Comparison of ENCODE assay signal across 1 cellular context in genomic region chr15:43133429-43134156, GRCh38.
TF ChIP-seq lines count a peak whose summit lies in the region.

Gene TMEM62 (plus strand): TSS chr15:43133586. CDS start chr15:43133803, 217 bp downstream.

TF ChIP-seq in HepG2, 621 proteins besides CTCF, POLR2A, EP300 and RAD21 (continued from another document and continues in another):
- TF ChIP-seq RERE (CRISPR knock-in tag; IDR thresholded peaks at IDR 0.05; ENCODE audit: low read depth) (no peak), ZNF530 (CRISPR knock-in tag; IDR thresholded peaks at IDR 0.05; ENCODE audit: low read depth) (no peak), TEAD3 (CRISPR knock-in tag; optimal IDR thresholded peaks at IDR 0.05; ENCODE audit: borderline replicate concordance) (peak; percentile 26), RARG (CRISPR knock-in tag; IDR thresholded peaks at IDR 0.05; ENCODE audit: low read depth) (no peak), AKAP8 (CRISPR knock-in tag; IDR thresholded peaks at IDR 0.05) (0 out of 2 replicates have a peak, but pooled peaks have one; percentile 22), MTF2 (CRISPR knock-in tag; IDR thresholded peaks at IDR 0.05; ENCODE audit: borderline replicate concordance) (no peak), MIER2 (CRISPR knock-in tag; IDR thresholded peaks at IDR 0.05) (no peak), MAFF (IDR thresholded peaks at IDR 0.05; ENCODE audit: low read depth, low read length) (no peak), THAP7 (CRISPR knock-in tag; IDR thresholded peaks at IDR 0.05) (0 out of 2 replicates have a peak, but pooled peaks have one; percentile 29), TARDBP (CRISPR knock-in tag; IDR thresholded peaks at IDR 0.05) (no peak), ZGPAT (CRISPR knock-in tag; IDR thresholded peaks at IDR 0.05) (peak; percentile 47; the same call in 1 of the 2 replicates), ZNF263 (CRISPR knock-in tag; IDR thresholded peaks at IDR 0.05) (no peak), CENPT (CRISPR knock-in tag; IDR thresholded peaks at IDR 0.05; ENCODE audit: low read depth) (no peak; the same call in 1 of the 2 replicates), ATM (IDR thresholded peaks at IDR 0.05; ENCODE audit: borderline replicate concordance) (no peak), SATB2 (CRISPR knock-in tag; IDR thresholded peaks at IDR 0.05) (no peak; the same call in 1 of the 2 replicates), YEATS4 (CRISPR knock-in tag; IDR thresholded peaks at IDR 0.05; ENCODE audit: borderline replicate concordance) (peak; percentile 90), CSRNP2 (CRISPR knock-in tag; conservative IDR thresholded peaks at IDR 0.05; ENCODE audit: low read depth) (no peak), ZNF331 (CRISPR knock-in tag; IDR thresholded peaks at IDR 0.05) (no peak), IRX3 (CRISPR knock-in tag; IDR thresholded peaks at IDR 0.05; ENCODE audit: borderline replicate concordance, low read depth) (peak; percentile 91), PPARG (CRISPR knock-in tag; conservative IDR thresholded peaks at IDR 0.05) (peak; percentile 41; the same call in 1 of the 2 replicates), ZBTB3 (CRISPR knock-in tag; IDR thresholded peaks at IDR 0.05; ENCODE audit: borderline replicate concordance, low read depth) (no peak), HDAC6 (IDR thresholded peaks at IDR 0.05; ENCODE audit: low read depth, low read length) (no peak), ZNF567 (CRISPR knock-in tag; IDR thresholded peaks at IDR 0.05; ENCODE audit: borderline replicate concordance) (no peak), ZSCAN12 (CRISPR knock-in tag; IDR thresholded peaks at IDR 0.05) (no peak), ZNF543 (CRISPR knock-in tag; IDR thresholded peaks at IDR 0.05) (0 out of 2 replicates have a peak, but pooled peaks have one; percentile 16), MAX (IDR thresholded peaks at IDR 0.05) (peak; percentile 78), KAT2B (IDR thresholded peaks at IDR 0.05; ENCODE audit: borderline replicate concordance, low read depth, low read length) (no peak), ARNT (IDR thresholded peaks at IDR 0.05) (no peak), MLX (CRISPR knock-in tag; IDR thresholded peaks at IDR 0.05) (no peak), ZKSCAN1 (IDR thresholded peaks at IDR 0.05; ENCODE audit: low read length) (no peak), RAD51 (IDR thresholded peaks at IDR 0.05; ENCODE audit: borderline replicate concordance) (no peak), ZNF383 (CRISPR knock-in tag; IDR thresholded peaks at IDR 0.05; ENCODE audit: borderline replicate concordance) (no peak), ZNF326 (CRISPR knock-in tag; IDR thresholded peaks at IDR 0.05; ENCODE audit: borderline replicate concordance) (no peak), MBNL3 (CRISPR knock-in tag; conservative IDR thresholded peaks at IDR 0.05) (no peak), U2AF1 (optimal IDR thresholded peaks at IDR 0.05; ENCODE audit: low read depth, low read length) (no peak), NR0B2 (CRISPR knock-in tag; IDR thresholded peaks at IDR 0.05) (no peak; the same call in 1 of the 2 replicates), NCOA1 (CRISPR knock-in tag; IDR thresholded peaks at IDR 0.05) (no peak), SRSF9 (IDR thresholded peaks at IDR 0.05; ENCODE audit: borderline replicate concordance, insufficient read depth, low read depth, low read length, poor library complexity, severe bottlenecking) (no peak)
- TF ChIP-seq, protein P1, sequence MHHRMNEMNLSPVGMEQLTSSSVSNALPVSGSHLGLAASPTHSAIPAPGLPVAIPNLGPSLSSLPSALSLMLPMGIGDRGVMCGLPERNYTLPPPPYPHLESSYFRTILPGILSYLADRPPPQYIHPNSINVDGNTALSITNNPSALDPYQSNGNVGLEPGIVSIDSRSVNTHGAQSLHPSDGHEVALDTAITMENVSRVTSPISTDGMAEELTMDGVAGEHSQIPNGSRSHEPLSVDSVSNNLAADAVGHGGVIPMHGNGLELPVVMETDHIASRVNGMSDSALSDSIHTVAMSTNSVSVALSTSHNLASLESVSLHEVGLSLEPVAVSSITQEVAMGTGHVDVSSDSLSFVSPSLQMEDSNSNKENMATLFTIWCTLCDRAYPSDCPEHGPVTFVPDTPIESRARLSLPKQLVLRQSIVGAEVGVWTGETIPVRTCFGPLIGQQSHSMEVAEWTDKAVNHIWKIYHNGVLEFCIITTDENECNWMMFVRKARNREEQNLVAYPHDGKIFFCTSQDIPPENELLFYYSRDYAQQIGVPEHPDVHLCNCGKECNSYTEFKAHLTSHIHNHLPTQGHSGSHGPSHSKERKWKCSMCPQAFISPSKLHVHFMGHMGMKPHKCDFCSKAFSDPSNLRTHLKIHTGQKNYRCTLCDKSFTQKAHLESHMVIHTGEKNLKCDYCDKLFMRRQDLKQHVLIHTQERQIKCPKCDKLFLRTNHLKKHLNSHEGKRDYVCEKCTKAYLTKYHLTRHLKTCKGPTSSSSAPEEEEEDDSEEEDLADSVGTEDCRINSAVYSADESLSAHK (CRISPR knock-in tag; IDR thresholded peaks at IDR 0.05; ENCODE audit: borderline replicate concordance), result no peak
- TF ChIP-seq, protein P2, sequence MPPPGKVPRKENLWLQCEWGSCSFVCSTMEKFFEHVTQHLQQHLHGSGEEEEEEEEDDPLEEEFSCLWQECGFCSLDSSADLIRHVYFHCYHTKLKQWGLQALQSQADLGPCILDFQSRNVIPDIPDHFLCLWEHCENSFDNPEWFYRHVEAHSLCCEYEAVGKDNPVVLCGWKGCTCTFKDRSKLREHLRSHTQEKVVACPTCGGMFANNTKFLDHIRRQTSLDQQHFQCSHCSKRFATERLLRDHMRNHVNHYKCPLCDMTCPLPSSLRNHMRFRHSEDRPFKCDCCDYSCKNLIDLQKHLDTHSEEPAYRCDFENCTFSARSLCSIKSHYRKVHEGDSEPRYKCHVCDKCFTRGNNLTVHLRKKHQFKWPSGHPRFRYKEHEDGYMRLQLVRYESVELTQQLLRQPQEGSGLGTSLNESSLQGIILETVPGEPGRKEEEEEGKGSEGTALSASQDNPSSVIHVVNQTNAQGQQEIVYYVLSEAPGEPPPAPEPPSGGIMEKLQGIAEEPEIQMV (CRISPR knock-in tag; IDR thresholded peaks at IDR 0.05; ENCODE audit: low read depth), result no peak
- TF ChIP-seq, protein P3, sequence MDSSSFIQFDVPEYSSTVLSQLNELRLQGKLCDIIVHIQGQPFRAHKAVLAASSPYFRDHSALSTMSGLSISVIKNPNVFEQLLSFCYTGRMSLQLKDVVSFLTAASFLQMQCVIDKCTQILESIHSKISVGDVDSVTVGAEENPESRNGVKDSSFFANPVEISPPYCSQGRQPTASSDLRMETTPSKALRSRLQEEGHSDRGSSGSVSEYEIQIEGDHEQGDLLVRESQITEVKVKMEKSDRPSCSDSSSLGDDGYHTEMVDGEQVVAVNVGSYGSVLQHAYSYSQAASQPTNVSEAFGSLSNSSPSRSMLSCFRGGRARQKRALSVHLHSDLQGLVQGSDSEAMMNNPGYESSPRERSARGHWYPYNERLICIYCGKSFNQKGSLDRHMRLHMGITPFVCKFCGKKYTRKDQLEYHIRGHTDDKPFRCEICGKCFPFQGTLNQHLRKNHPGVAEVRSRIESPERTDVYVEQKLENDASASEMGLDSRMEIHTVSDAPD (CRISPR knock-in tag; IDR thresholded peaks at IDR 0.05), result peak; percentile 49
